Comparison of ENCODE assay signal across 1 cellular context in the genomic region with DNA sequence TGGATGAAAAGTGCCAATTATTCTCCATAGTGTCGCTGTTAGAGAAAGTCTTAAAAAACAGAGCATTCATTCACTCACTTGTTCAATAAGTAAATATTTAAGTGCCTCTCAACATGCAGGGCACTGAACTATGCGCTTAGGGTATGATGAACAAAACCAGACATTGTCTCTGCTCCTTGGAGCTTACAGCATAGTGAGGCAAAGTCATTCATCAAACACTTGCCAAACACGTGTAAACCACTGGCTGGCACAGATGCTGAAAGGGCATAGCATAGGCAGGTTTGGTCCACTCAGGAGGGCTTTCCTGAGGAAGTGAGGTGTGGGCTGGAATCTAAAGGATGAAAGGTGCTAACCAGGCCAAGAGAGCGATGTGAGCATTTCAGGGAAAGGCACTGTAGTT.
TF ChIP-seq lines count a peak whose summit lies in the region.

No MANE protein-coding gene starts in this region.

TF ChIP-seq in HepG2, 621 proteins besides CTCF, POLR2A, EP300 and RAD21 (continued from another document and continues in another):
- TF ChIP-seq ZC3H4 (CRISPR knock-in tag; IDR thresholded peaks at IDR 0.05; ENCODE audit: borderline replicate concordance) (no peak), ESRRA (CRISPR knock-in tag; IDR thresholded peaks at IDR 0.05; ENCODE audit: low read depth) (no peak), SKIL (CRISPR knock-in tag; IDR thresholded peaks at IDR 0.05; ENCODE audit: borderline replicate concordance) (peak; percentile 31; the same call in 1 of the 2 replicates), ZNF44 (CRISPR knock-in tag; IDR thresholded peaks at IDR 0.05) (no peak), PCBP2 (optimal IDR thresholded peaks at IDR 0.05; ENCODE audit: low read depth, low read length, poor library complexity, severe bottlenecking) (no peak), HMG20B (CRISPR knock-in tag; conservative IDR thresholded peaks at IDR 0.05) (no peak), ERF (CRISPR knock-in tag; IDR thresholded peaks at IDR 0.05) (peak; percentile 56; the same call in 1 of the 2 replicates), ZNF543 (CRISPR knock-in tag; IDR thresholded peaks at IDR 0.05) (0 out of 2 replicates have a peak, but pooled peaks have one; percentile 25), ZNF564 (CRISPR knock-in tag; IDR thresholded peaks at IDR 0.05) (no peak), DPF2 (CRISPR knock-in tag; IDR thresholded peaks at IDR 0.05; ENCODE audit: borderline replicate concordance, low read depth) (peak; percentile 77), ZNF431 (CRISPR knock-in tag; IDR thresholded peaks at IDR 0.05; ENCODE audit: borderline replicate concordance, low read depth) (0 out of 2 replicates have a peak, but pooled peaks have one; percentile 36), ZNF670 (CRISPR knock-in tag; IDR thresholded peaks at IDR 0.05; ENCODE audit: borderline replicate concordance) (no peak), MED8 (CRISPR knock-in tag; IDR thresholded peaks at IDR 0.05; ENCODE audit: insufficient replicate concordance) (no peak), ZNF558 (CRISPR knock-in tag; IDR thresholded peaks at IDR 0.05; ENCODE audit: borderline replicate concordance) (no peak), NONO (IDR thresholded peaks at IDR 0.05) (no peak), NONO (CRISPR knock-in tag; conservative IDR thresholded peaks at IDR 0.05) (peak; percentile 50; the same call in 1 of the 2 replicates), ZKSCAN1 (IDR thresholded peaks at IDR 0.05; ENCODE audit: low read length) (no peak), MXD4 (CRISPR knock-in tag; IDR thresholded peaks at IDR 0.05) (no peak), HNRNPK (IDR thresholded peaks at IDR 0.05; ENCODE audit: low read depth, low read length, poor library complexity, severe bottlenecking) (no peak), CCDC6 (CRISPR knock-in tag; IDR thresholded peaks at IDR 0.05) (peak; percentile 11; the same call in 1 of the 2 replicates), RARA (CRISPR knock-in tag; IDR thresholded peaks at IDR 0.05) (peak; percentile 72), TMF1 (CRISPR knock-in tag; IDR thresholded peaks at IDR 0.05; ENCODE audit: low read depth) (no peak), ZNF552 (CRISPR knock-in tag; IDR thresholded peaks at IDR 0.05; ENCODE audit: borderline replicate concordance) (no peak), CEBPB (IDR thresholded peaks at IDR 0.05; ENCODE audit: borderline replicate concordance, low read depth, low read length) (peak; percentile 23; the same call in 1 of the 2 replicates), ZNF335 (CRISPR knock-in tag; IDR thresholded peaks at IDR 0.05) (no peak), SMAD3 (CRISPR knock-in tag; IDR thresholded peaks at IDR 0.05) (peak; percentile 48; the same call in 1 of the 2 replicates), ZNF260 (CRISPR knock-in tag; IDR thresholded peaks at IDR 0.05; ENCODE audit: borderline replicate concordance, low read depth) (no peak), FOXM1 (CRISPR knock-in tag; IDR thresholded peaks at IDR 0.05) (no peak), KAT2B (IDR thresholded peaks at IDR 0.05; ENCODE audit: borderline replicate concordance, low read depth, low read length) (no peak), HMG20A (CRISPR knock-in tag; IDR thresholded peaks at IDR 0.05; ENCODE audit: borderline replicate concordance) (peak; percentile 84), ZSCAN25 (CRISPR knock-in tag; IDR thresholded peaks at IDR 0.05) (no peak), PPARG (CRISPR knock-in tag; conservative IDR thresholded peaks at IDR 0.05) (peak; percentile 46; the same call in 1 of the 2 replicates), ZNF33B (CRISPR knock-in tag; IDR thresholded peaks at IDR 0.05) (no peak), KDM2A (CRISPR knock-in tag; IDR thresholded peaks at IDR 0.05; ENCODE audit: borderline replicate concordance, low read depth) (no peak), ZMYM2 (CRISPR knock-in tag; IDR thresholded peaks at IDR 0.05) (peak; percentile 59; the same call in 1 of the 2 replicates), SOX5 (CRISPR knock-in tag; IDR thresholded peaks at IDR 0.05; ENCODE audit: borderline replicate concordance) (peak; percentile 84; the same call in 1 of the 2 replicates), ZBTB26 (CRISPR knock-in tag; IDR thresholded peaks at IDR 0.05; ENCODE audit: borderline replicate concordance) (no peak), RXRA (CRISPR knock-in tag; IDR thresholded peaks at IDR 0.05) (peak; percentile 46; the same call in 1 of the 2 replicates), ZNF205 (CRISPR knock-in tag; IDR thresholded peaks at IDR 0.05) (peak; percentile 47; the same call in 1 of the 2 replicates)
- TF ChIP-seq, protein P1, sequence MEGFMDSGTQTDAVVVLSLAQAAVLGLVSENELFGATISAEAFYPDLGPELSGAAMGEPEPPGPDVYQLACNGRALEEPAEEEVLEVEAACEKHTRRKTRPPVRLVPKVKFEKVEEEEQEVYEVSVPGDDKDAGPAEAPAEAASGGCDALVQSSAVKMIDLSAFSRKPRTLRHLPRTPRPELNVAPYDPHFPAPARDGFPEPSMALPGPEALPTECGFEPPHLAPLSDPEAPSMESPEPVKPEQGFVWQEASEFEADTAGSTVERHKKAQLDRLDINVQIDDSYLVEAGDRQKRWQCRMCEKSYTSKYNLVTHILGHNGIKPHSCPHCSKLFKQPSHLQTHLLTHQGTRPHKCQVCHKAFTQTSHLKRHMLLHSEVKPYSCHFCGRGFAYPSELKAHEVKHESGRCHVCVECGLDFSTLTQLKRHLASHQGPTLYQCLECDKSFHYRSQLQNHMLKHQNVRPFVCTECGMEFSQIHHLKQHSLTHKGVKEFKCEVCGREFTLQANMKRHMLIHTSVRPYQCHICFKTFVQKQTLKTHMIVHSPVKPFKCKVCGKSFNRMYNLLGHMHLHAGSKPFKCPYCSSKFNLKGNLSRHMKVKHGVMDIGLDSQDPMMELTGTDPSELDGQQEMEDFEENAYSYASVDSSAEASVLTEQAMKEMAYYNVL (CRISPR knock-in tag; IDR thresholded peaks at IDR 0.05; ENCODE audit: borderline replicate concordance): peak; percentile 60; the same call in 1 of the 2 replicates
- TF ChIP-seq, protein P2, sequence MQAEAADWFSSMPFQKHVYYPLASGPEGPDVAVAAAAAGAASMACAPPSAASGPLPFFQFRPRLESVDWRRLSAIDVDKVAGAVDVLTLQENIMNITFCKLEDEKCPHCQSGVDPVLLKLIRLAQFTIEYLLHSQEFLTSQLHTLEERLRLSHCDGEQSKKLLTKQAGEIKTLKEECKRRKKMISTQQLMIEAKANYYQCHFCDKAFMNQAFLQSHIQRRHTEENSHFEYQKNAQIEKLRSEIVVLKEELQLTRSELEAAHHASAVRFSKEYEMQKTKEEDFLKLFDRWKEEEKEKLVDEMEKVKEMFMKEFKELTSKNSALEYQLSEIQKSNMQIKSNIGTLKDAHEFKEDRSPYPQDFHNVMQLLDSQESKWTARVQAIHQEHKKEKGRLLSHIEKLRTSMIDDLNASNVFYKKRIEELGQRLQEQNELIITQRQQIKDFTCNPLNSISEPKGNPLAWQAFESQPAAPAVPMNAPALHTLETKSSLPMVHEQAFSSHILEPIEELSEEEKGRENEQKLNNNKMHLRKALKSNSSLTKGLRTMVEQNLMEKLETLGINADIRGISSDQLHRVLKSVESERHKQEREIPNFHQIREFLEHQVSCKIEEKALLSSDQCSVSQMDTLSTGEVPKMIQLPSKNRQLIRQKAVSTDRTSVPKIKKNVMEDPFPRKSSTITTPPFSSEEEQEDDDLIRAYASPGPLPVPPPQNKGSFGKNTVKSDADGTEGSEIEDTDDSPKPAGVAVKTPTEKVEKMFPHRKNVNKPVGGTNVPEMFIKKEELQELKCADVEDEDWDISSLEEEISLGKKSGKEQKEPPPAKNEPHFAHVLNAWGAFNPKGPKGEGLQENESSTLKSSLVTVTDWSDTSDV (CRISPR knock-in tag; IDR thresholded peaks at IDR 0.05): no peak
- TF ChIP-seq, protein P3, sequence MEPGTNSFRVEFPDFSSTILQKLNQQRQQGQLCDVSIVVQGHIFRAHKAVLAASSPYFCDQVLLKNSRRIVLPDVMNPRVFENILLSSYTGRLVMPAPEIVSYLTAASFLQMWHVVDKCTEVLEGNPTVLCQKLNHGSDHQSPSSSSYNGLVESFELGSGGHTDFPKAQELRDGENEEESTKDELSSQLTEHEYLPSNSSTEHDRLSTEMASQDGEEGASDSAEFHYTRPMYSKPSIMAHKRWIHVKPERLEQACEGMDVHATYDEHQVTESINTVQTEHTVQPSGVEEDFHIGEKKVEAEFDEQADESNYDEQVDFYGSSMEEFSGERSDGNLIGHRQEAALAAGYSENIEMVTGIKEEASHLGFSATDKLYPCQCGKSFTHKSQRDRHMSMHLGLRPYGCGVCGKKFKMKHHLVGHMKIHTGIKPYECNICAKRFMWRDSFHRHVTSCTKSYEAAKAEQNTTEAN (CRISPR knock-in tag; conservative IDR thresholded peaks at IDR 0.05): no peak
- TF ChIP-seq, protein P4, sequence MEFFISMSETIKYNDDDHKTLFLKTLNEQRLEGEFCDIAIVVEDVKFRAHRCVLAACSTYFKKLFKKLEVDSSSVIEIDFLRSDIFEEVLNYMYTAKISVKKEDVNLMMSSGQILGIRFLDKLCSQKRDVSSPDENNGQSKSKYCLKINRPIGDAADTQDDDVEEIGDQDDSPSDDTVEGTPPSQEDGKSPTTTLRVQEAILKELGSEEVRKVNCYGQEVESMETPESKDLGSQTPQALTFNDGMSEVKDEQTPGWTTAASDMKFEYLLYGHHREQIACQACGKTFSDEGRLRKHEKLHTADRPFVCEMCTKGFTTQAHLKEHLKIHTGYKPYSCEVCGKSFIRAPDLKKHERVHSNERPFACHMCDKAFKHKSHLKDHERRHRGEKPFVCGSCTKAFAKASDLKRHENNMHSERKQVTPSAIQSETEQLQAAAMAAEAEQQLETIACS (CRISPR knock-in tag; IDR thresholded peaks at IDR 0.05): no peak
- TF ChIP-seq, protein P5, sequence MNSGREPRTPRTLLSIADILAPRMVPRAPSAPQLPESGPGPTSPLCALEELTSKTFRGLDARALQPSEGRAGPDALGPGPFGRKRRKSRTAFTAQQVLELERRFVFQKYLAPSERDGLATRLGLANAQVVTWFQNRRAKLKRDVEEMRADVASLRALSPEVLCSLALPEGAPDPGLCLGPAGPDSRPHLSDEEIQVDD (CRISPR knock-in tag; IDR thresholded peaks at IDR 0.05; ENCODE audit: borderline replicate concordance): no peak
- TF ChIP-seq, protein P6, sequence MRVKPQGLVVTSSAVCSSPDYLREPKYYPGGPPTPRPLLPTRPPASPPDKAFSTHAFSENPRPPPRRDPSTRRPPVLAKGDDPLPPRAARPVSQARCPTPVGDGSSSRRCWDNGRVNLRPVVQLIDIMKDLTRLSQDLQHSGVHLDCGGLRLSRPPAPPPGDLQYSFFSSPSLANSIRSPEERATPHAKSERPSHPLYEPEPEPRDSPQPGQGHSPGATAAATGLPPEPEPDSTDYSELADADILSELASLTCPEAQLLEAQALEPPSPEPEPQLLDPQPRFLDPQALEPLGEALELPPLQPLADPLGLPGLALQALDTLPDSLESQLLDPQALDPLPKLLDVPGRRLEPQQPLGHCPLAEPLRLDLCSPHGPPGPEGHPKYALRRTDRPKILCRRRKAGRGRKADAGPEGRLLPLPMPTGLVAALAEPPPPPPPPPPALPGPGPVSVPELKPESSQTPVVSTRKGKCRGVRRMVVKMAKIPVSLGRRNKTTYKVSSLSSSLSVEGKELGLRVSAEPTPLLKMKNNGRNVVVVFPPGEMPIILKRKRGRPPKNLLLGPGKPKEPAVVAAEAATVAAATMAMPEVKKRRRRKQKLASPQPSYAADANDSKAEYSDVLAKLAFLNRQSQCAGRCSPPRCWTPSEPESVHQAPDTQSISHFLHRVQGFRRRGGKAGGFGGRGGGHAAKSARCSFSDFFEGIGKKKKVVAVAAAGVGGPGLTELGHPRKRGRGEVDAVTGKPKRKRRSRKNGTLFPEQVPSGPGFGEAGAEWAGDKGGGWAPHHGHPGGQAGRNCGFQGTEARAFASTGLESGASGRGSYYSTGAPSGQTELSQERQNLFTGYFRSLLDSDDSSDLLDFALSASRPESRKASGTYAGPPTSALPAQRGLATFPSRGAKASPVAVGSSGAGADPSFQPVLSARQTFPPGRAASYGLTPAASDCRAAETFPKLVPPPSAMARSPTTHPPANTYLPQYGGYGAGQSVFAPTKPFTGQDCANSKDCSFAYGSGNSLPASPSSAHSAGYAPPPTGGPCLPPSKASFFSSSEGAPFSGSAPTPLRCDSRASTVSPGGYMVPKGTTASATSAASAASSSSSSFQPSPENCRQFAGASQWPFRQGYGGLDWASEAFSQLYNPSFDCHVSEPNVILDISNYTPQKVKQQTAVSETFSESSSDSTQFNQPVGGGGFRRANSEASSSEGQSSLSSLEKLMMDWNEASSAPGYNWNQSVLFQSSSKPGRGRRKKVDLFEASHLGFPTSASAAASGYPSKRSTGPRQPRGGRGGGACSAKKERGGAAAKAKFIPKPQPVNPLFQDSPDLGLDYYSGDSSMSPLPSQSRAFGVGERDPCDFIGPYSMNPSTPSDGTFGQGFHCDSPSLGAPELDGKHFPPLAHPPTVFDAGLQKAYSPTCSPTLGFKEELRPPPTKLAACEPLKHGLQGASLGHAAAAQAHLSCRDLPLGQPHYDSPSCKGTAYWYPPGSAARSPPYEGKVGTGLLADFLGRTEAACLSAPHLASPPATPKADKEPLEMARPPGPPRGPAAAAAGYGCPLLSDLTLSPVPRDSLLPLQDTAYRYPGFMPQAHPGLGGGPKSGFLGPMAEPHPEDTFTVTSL (CRISPR knock-in tag; IDR thresholded peaks at IDR 0.05; ENCODE audit: borderline replicate concordance): peak; percentile 57
